In the genomic region with DNA sequence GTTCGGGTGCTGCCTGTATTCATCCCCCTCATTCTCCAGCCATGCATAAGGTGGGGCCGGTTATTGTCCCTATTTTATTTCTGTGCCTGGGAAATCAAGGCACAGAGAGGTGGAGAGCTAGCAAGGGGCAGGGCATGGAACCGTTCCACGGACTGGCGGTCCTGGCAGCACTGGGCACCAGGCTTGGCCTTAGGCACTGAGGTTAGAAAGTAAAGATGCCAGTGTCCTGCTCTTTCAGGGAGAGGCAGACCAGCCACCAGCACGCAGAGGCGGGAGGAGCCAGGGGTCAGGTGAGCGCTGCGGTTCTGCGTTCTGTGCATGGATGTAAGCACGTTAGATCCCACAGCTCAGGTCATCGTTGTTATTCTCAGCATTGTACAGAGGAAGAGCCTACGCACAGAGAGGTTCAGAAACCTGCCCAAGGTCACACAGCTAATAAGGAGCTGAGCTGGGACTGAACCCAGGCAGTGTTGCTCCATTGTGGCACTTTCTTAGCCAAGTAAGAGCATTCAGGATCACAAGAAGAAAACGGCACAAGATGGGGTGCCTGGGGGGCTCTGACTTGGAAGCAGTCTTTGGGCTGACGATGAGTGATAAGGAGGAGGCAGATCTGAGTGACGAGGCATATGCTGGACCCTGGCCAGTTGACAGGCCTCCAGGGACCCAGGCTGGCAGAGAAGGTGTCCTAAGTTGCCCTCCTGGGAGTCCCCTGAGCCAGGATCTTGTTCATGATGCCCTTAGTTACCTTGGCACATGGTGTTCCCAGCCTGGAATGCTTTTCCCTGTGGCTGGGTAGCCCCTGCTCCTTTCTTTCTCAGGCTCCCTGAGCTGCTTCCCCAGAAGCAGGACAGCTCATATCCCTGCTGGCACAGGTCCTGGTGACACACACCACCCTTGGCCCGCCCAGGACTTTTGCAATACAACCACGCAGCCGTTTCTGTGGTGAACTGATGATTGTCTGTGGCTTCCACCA, we compare ENCODE assay signal across 8 cellular contexts. TPM values are rescaled to one million over a fixed set of nuclear protein-coding genes. Genes with fewer than 3 reads are reported as not detected.
A peak's percentile ranks its signal among the peaks of the same experiment; 100 is the strongest.
DNase-seq lines count a peak whose midpoint lies in the region; ATAC-seq, FAIRE-seq and TF ChIP-seq lines count a peak whose summit lies in the region.

No MANE protein-coding gene starts in this region.

- H3K27ac ChIP-seq in epithelial cell of prostate: peak overlapping the region; percentile 26
- H3K27ac ChIP-seq in naive thymus-derived CD4-positive, alpha-beta T cell (ENCODE audit: low read depth, low read length): no peak overlapping the region

- H3K4me3 Mint-ChIP-seq in naive thymus-derived CD4-positive, alpha-beta T cell: no peak overlapping the region
- H3K4me3 Mint-ChIP-seq in activated CD4-positive, alpha-beta memory T cell treated with anti-CD3 and anti-CD28 coated beads for 36 hours: no peak overlapping the region

- no peaks in the 10 kb centered on the region for H3K27me3 ChIP-seq in naive thymus-derived CD4-positive, alpha-beta T cell (ENCODE audit: control insufficient read depth in 2 of 2, insufficient read depth in 2 of 2, low read length in 2 of 2)

- H3K27me3 Mint-ChIP-seq in naive thymus-derived CD4-positive, alpha-beta T cell: no peaks in the 10 kb centered on the region
- H3K27me3 Mint-ChIP-seq in activated CD4-positive, alpha-beta memory T cell treated with anti-CD3 and anti-CD28 coated beads for 36 hours: no peaks in the 10 kb centered on the region

- H3K4me1 ChIP-seq in naive thymus-derived CD4-positive, alpha-beta T cell (ENCODE audit: control insufficient read depth in 2 of 2, insufficient read depth in 2 of 2, low read length in 2 of 2): no peaks in the 10 kb centered on the region

- H3K36me3 Mint-ChIP-seq in naive thymus-derived CD4-positive, alpha-beta T cell: no peaks in the 10 kb centered on the region
- no peaks in the 10 kb centered on the region for H3K36me3 Mint-ChIP-seq in activated CD4-positive, alpha-beta memory T cell treated with anti-CD3 and anti-CD28 coated beads for 36 hours

- FAIRE-seq in GM12892 (lab: Jason Lieb, UNC): no peak

- H3K36me3 ChIP-seq in naive thymus-derived CD4-positive, alpha-beta T cell (ENCODE audit: control insufficient read depth in 2 of 3, insufficient read depth in 3 of 3, low read length in 3 of 3): no peaks in the 10 kb centered on the region

- POLR2A ChIA-PET in naive thymus-derived CD4-positive, alpha-beta T cell (lab: Charles Lee): no interaction called here
- POLR2A ChIA-PET in activated CD4-positive, alpha-beta memory T cell treated with anti-CD3 and anti-CD28 coated beads for 36 hours (lab: Charles Lee): no interaction called here

- H3K9me3 ChIP-seq in naive thymus-derived CD4-positive, alpha-beta T cell (ENCODE audit: control insufficient read depth in 2 of 3, low read length in 3 of 3): no peaks in the 10 kb centered on the region

- no peak overlapping the region for H3K4me3 ChIP-seq in naive thymus-derived CD4-positive, alpha-beta T cell (ENCODE audit: low read length)

- no peak overlapping the region for H3K27ac Mint-ChIP-seq in naive thymus-derived CD4-positive, alpha-beta T cell
- no peak overlapping the region for H3K27ac Mint-ChIP-seq in activated CD4-positive, alpha-beta memory T cell treated with anti-CD3 and anti-CD28 coated beads for 36 hours

- peak; percentile 52 for ATAC-seq in naive thymus-derived CD4-positive, alpha-beta T cell
- ATAC-seq in GM21526 (IDR thresholded peaks at IDR 0.05; ENCODE audit: low FRiP score, unreplicated experiment): no peak

- peaks cover 0 to 4% (median 0%) of the 10 kb centered on the region in 7 donors for H3K4me1 Mint-ChIP-seq in naive thymus-derived CD4-positive, alpha-beta T cell
- no peaks in the 10 kb centered on the region for H3K4me1 Mint-ChIP-seq in activated CD4-positive, alpha-beta memory T cell treated with anti-CD3 and anti-CD28 coated beads for 36 hours (ENCODE audit: low read depth)

- CTCF ChIA-PET in naive thymus-derived CD4-positive, alpha-beta T cell (lab: Charles Lee): no interaction called here
- CTCF ChIA-PET in activated CD4-positive, alpha-beta memory T cell treated with anti-CD3 and anti-CD28 coated beads for 36 hours (lab: Charles Lee): interaction anchor here (1.3 kb wide), 1 partner anchor 14 kb away, joined by 3 read pairs; no protein-coding TSS in a partner anchor

- no peak for TF ChIP-seq POLR2A in GM12892 (IDR thresholded peaks at IDR 0.05; ENCODE audit: low read depth, low read length)

- peak; percentile 94 for DNase-seq in AG20443 (ENCODE audit: low spot score)
- peak; percentile 90 for DNase-seq in NCI-H460 (ENCODE audit: extremely low read depth, low read depth)
- peak; percentile 71 for DNase-seq in epithelial cell of prostate (ENCODE audit: low read depth, low spot score)
- no peak for DNase-seq in naive thymus-derived CD4-positive, alpha-beta T cell
- no peak for DNase-seq in NCI-H1930 (lab: John Stamatoyannopoulos, UW)
- DNase-seq in activated CD4-positive, alpha-beta memory T cell treated with anti-CD3 and anti-CD28 coated beads for 36 hours: no peak
- DNase-seq in GM12892 (ENCODE audit: insufficient read length): no peak

- peaks cover 0 to 1% (median 0%) of the 10 kb centered on the region in 11 donors for H3K9me3 Mint-ChIP-seq in naive thymus-derived CD4-positive, alpha-beta T cell
- H3K9me3 Mint-ChIP-seq in activated CD4-positive, alpha-beta memory T cell treated with anti-CD3 and anti-CD28 coated beads for 36 hours: no peaks in the 10 kb centered on the region

- intact Hi-C loops in naive thymus-derived CD4-positive, alpha-beta T cell (cut with micrococcal nuclease): no loop called here
- intact Hi-C loops in activated CD4-positive, alpha-beta memory T cell treated with anti-CD3 and anti-CD28 coated beads for 36 hours (cut with micrococcal nuclease): no loop called here

RNA-seq across cellular contexts. Expression of a gene that starts 41.1 kb away (rescaled TPM):
- total RNA-seq in NCI-H460 (2014; rRNA removed; shearing (Covaris generic)): 80.6 and 84.9 TPM in 2 replicates
- polyA plus RNA-seq in NCI-H460 (2014; cell fraction: nucleus; rRNA removed): 197 and 220 TPM in 2 replicates
- 10 to 100 TPM in 2 of 5 experiments, 1 to 10 TPM in 3; 3.7 to 76.7 (median 6.5) TPM for total RNA-seq in naive thymus-derived CD4-positive, alpha-beta T cell
- polyA plus RNA-seq in naive thymus-derived CD4-positive, alpha-beta T cell: 1 to 10 TPM in 1 of 2 donors, under 1 TPM in 1; 0.51 to 2.7 TPM
- total RNA-seq in activated CD4-positive, alpha-beta memory T cell treated with anti-CD3 and anti-CD28 coated beads for 36 hours: 1 to 10 TPM; 4.6 to 4.7 TPM
- polyA plus RNA-seq in GM12892 (2012; ENCODE audit: missing spikeins): not detected

Comparison
In these comparisons a context has a peak if more than half of its experiments do, and no peak if none do; other contexts are left out.
1. DNase-seq: peak in AG20443 (single experiment), NCI-H460 (single experiment) and epithelial cell of prostate (single experiment); none in naive thymus-derived CD4-positive, alpha-beta T cell (0 of 9), NCI-H1930 (0 of 2), activated CD4-positive, alpha-beta memory T cell treated with anti-CD3 and anti-CD28 coated beads for 36 hours (single experiment) and GM12892 (single experiment).